1 cellular context compared by ENCODE assay signal in the genomic region with DNA sequence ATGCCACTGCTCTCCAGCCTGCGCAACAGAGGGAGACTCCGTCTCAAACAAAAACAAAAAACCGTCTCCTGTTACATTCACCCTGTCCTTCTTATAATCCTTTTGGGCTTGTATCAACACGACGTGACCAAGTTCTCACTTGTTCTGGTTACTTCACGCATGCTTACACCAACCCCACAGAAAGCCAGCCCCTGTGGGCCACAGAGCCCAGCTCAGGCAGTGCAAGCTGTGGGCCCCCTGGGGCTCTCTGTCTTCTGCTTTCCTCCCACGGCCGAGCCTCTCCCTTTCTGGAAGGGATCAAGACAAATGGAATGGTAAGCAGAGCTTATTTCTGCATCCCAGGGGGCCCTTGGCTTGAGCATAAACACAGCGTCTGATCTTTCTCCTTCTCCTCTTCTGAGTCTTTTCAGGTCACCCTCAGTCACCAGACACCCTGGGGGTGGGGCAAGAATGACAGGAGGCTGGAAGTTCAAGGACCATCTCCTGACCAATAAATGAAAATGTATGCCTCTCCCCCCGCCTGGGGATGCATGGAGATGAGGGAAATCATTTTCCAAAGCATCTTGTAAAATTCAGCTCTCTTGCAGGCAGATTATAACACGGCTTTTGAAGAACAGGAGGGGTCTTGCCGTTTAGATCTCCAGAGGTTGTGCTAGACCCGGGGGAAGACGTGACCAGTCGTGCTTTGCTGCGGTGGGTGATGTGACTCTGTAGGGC.
TF ChIP-seq lines count a peak whose summit lies in the region.

No MANE protein-coding gene starts in this region.

TF ChIP-seq in GM23338, 12 proteins besides CTCF, POLR2A, EP300 and RAD21:
- TF ChIP-seq, protein P1, sequence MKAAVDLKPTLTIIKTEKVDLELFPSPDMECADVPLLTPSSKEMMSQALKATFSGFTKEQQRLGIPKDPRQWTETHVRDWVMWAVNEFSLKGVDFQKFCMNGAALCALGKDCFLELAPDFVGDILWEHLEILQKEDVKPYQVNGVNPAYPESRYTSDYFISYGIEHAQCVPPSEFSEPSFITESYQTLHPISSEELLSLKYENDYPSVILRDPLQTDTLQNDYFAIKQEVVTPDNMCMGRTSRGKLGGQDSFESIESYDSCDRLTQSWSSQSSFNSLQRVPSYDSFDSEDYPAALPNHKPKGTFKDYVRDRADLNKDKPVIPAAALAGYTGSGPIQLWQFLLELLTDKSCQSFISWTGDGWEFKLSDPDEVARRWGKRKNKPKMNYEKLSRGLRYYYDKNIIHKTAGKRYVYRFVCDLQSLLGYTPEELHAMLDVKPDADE (IDR thresholded peaks at IDR 0.05): no peak
- TF ChIP-seq, protein P2, sequence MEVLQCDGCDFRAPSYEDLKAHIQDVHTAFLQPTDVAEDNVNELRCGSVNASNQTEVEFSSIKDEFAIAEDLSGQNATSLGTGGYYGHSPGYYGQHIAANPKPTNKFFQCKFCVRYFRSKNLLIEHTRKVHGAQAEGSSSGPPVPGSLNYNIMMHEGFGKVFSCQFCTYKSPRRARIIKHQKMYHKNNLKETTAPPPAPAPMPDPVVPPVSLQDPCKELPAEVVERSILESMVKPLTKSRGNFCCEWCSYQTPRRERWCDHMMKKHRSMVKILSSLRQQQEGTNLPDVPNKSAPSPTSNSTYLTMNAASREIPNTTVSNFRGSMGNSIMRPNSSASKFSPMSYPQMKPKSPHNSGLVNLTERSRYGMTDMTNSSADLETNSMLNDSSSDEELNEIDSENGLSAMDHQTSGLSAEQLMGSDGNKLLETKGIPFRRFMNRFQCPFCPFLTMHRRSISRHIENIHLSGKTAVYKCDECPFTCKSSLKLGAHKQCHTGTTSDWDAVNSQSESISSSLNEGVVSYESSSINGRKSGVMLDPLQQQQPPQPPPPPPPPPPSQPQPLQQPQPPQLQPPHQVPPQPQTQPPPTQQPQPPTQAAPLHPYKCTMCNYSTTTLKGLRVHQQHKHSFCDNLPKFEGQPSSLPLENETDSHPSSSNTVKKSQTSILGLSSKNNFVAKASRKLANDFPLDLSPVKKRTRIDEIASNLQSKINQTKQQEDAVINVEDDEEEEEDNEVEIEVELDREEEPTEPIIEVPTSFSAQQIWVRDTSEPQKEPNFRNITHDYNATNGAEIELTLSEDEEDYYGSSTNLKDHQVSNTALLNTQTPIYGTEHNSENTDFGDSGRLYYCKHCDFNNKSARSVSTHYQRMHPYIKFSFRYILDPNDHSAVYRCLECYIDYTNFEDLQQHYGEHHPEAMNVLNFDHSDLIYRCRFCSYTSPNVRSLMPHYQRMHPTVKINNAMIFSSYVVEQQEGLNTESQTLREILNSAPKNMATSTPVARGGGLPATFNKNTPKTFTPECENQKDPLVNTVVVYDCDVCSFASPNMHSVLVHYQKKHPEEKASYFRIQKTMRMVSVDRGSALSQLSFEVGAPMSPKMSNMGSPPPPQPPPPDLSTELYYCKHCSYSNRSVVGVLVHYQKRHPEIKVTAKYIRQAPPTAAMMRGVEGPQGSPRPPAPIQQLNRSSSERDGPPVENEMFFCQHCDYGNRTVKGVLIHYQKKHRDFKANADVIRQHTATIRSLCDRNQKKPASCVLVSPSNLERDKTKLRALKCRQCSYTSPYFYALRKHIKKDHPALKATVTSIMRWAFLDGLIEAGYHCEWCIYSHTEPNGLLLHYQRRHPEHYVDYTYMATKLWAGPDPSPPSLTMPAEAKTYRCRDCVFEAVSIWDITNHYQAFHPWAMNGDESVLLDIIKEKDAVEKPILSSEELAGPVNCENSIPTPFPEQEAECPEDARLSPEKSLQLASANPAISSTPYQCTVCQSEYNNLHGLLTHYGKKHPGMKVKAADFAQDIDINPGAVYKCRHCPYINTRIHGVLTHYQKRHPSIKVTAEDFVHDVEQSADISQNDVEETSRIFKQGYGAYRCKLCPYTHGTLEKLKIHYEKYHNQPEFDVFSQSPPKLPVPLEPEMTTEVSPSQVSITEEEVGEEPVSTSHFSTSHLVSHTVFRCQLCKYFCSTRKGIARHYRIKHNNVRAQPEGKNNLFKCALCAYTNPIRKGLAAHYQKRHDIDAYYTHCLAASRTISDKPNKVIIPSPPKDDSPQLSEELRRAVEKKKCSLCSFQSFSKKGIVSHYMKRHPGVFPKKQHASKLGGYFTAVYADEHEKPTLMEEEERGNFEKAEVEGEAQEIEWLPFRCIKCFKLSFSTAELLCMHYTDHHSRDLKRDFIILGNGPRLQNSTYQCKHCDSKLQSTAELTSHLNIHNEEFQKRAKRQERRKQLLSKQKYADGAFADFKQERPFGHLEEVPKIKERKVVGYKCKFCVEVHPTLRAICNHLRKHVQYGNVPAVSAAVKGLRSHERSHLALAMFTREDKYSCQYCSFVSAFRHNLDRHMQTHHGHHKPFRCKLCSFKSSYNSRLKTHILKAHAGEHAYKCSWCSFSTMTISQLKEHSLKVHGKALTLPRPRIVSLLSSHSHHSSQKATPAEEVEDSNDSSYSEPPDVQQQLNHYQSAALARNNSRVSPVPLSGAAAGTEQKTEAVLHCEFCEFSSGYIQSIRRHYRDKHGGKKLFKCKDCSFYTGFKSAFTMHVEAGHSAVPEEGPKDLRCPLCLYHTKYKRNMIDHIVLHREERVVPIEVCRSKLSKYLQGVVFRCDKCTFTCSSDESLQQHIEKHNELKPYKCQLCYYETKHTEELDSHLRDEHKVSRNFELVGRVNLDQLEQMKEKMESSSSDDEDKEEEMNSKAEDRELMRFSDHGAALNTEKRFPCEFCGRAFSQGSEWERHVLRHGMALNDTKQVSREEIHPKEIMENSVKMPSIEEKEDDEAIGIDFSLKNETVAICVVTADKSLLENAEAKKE (CRISPR knock-in tag; IDR thresholded peaks at IDR 0.05): no peak
- no peak for TF ChIP-seq CREB1 (CRISPR knock-in tag; IDR thresholded peaks at IDR 0.05; ENCODE audit: low read depth)
